22 cellular contexts compared by ENCODE assay signal in genomic region chr12:94856324-94856723, GRCh38.
DNase-seq lines count a peak whose midpoint lies in the region; ATAC-seq, FAIRE-seq and TF ChIP-seq lines count a peak whose summit lies in the region.
"Had no signal": no experiment of that assay in that cellular context is flagged by ENCODE, and none has a peak within 500 bp of the region (broad histone marks: within the 10 kb centered on the region; RNA-seq: fewer than 3 reads in every experiment).

No MANE protein-coding gene starts in this region.

- peaks cover 6% of the 10 kb centered on the region for H3K4me1 Mint-ChIP-seq in stimulated activated naive CD8-positive, alpha-beta T cell treated with anti-CD3 and anti-CD28 coated beads, Interleukin-15, amount 100 ng/mL, for 72 hours

- no TSS peak for BruUV-seq in GM12878 (replicated peaks; lab: Mats Ljungman, UMichigan)

- no peak for DNase-seq in stimulated activated naive CD8-positive, alpha-beta T cell treated with anti-CD3 and anti-CD28 coated beads, Interleukin-15, Interleukin-2, amounts not matched to agents 100 U/mL and 50 U/mL, for 24 hours
- no peak for DNase-seq in stimulated activated naive CD8-positive, alpha-beta T cell treated with anti-CD3 and anti-CD28 coated beads, Interleukin-15, amount 100 ng/mL, for 72 hours
- no peak for DNase-seq in GM12878 (ENCODE audit: low read depth, low spot score)
- no peak for DNase-seq in AG08395 (ENCODE audit: low spot score)
- no peak for DNase-seq in foreskin melanocyte
- no peak for DNase-seq in stimulated activated CD4-positive, alpha-beta T cell treated with anti-CD3 and anti-CD28 coated beads, Interleukin-4, amount 100 ng/mL, for 4 hours
- DNase-seq: 8988T; ACHN; Caco-2; CD4-positive, CD25-positive, alpha-beta regulatory T cell; CD8-positive, alpha-beta T cell; DMS153; DND-41; GOT3; HFFc6 had no signal

- peaks cover 87% of the 10 kb centered on the region for H3K79me2 ChIP-seq in GM12878 (ENCODE audit: control insufficient read depth, insufficient read depth, low read length)

- TF ChIP-seq RAD21 in GM12878 (IDR thresholded peaks at IDR 0.05; ENCODE audit: insufficient read depth, low read depth, low read length), result no peak

- H3K9me3 Mint-ChIP-seq in stimulated activated naive CD8-positive, alpha-beta T cell treated with anti-CD3 and anti-CD28 coated beads, Interleukin-15, amount 100 ng/mL, for 72 hours, result no peaks in the 10 kb centered on the region
- H3K9me3 Mint-ChIP-seq: CD8-positive, alpha-beta T cell; HFFc6 had no signal

- intact Hi-C loops in GM12878 (cut with micrococcal nuclease; ENCODE audit: unreplicated experiment), result no loop called here

- 73% methylated on average over 2 of the region's 2 CpGs for WGBS in GM12878 (ENCODE audit: insufficient coverage, insufficient replicate concordance, low lambda C conversion rate, missing lambda C conversion rate)
- WGBS in gastroesophageal sphincter (ENCODE audit: low coverage in 1 of 2), 2 donors, result 20 to 47% methylated on average over 2 of the region's 2 CpGs

- no peak overlapping the region for H3K4me2 ChIP-seq in GM12878 (ENCODE audit: control insufficient read depth, insufficient read depth)
- H3K4me2 ChIP-seq: A549, BLaER1 had no signal

- H3K4me3 ChIP-seq in GM12878, result no peak overlapping the region
- H3K4me3 ChIP-seq in gastroesophageal sphincter, result no peak overlapping the region
- H3K4me3 ChIP-seq: A549, BLaER1, HAP-1 had no signal

- TF ChIP-seq POLR2A in GM12878 (IDR thresholded peaks at IDR 0.05; ENCODE audit: low read depth, low read length) (no peak), gastroesophageal sphincter (IDR thresholded peaks at IDR 0.05) (no peak)

- no peak for FAIRE-seq in GM12878 (lab: Jason Lieb, UNC)
- FAIRE-seq: A549, G401.6, H54 had no signal

- no peak overlapping the region for H3K4me3 Mint-ChIP-seq in stimulated activated naive CD8-positive, alpha-beta T cell treated with anti-CD3 and anti-CD28 coated beads, Interleukin-15, amount 100 ng/mL, for 72 hours
- H3K4me3 Mint-ChIP-seq: CD4-positive, CD25-positive, alpha-beta regulatory T cell; CD8-positive, alpha-beta T cell; HFFc6 had no signal

- peak; percentile 19 for ATAC-seq in stimulated activated naive CD8-positive, alpha-beta T cell treated with anti-CD3 and anti-CD28 coated beads, Interleukin-15, Interleukin-2, amounts not matched to agents 100 U/mL and 50 U/mL, for 24 hours
- ATAC-seq in stimulated activated naive CD8-positive, alpha-beta T cell treated with anti-CD3 and anti-CD28 coated beads, Interleukin-15, amount 100 ng/mL, for 72 hours, result no peak
- ATAC-seq in GM12878, result peak; percentile 13; the same call in 1 of the 3 replicates
- ATAC-seq in gastroesophageal sphincter, result no peak
- ATAC-seq: A549; CD8-positive, alpha-beta T cell had no signal

- H3K36me3 ChIP-seq in GM12878 (ENCODE audit: control insufficient read depth in 2 of 2, insufficient read depth in 2 of 2, low read length in 1 of 2), result peaks cover 0 to 12% of the 10 kb centered on the region in 2 experiments
- no peaks in the 10 kb centered on the region for H3K36me3 ChIP-seq in gastroesophageal sphincter
- H3K36me3 ChIP-seq: BLaER1, HAP-1 had no signal

- H3K9me3 ChIP-seq in GM12878 (replicated peaks; ENCODE audit: control insufficient read depth, insufficient read depth, low read length) (peaks cover 4% of the 10 kb centered on the region; the same call in 2 of the 3 replicates), gastroesophageal sphincter (no peaks in the 10 kb centered on the region)
- H3K9me3 ChIP-seq: A549, Caco-2, HAP-1 had no signal

- no peak overlapping the region; the same call in 1 of the 2 replicates for H3K27ac ChIP-seq in GM12878 (ENCODE audit: control insufficient read depth, insufficient read depth)
- peak overlapping the region; percentile 70 to 80 (median 75) for H3K27ac ChIP-seq in gastroesophageal sphincter
- H3K27ac ChIP-seq: A549, BLaER1, C4-2B had no signal

- TF ChIP-seq CTCF in GM12878 (IDR thresholded peaks at IDR 0.05 in 2 of 3, conservative IDR thresholded peaks at IDR 0.05 in 1 of 3; ENCODE audit: control insufficient read depth in 2 of 3, extremely low read depth in 1 of 3, insufficient read depth in 1 of 3, low read depth in 3 of 3, low read length in 3 of 3) (no peak), gastroesophageal sphincter (IDR thresholded peaks at IDR 0.05) (no peak)

- TF ChIP-seq EP300 in GM12878 (IDR thresholded peaks at IDR 0.05; ENCODE audit: borderline replicate concordance in 1 of 2, control insufficient read depth in 1 of 2, low read depth in 2 of 2, low read length in 2 of 2), result no peak
- no peak for TF ChIP-seq EP300 in gastroesophageal sphincter (IDR thresholded peaks at IDR 0.05)

- no peak overlapping the region for H3K9ac ChIP-seq in GM12878 (ENCODE audit: control insufficient read depth, insufficient read depth, low read length)
- H3K9ac ChIP-seq: BLaER1 had no signal

- CTCF ChIA-PET in GM12878 (lab: Yijun Ruan, JAX), result no interaction called here

- H4K20me1 ChIP-seq in GM12878 (ENCODE audit: control insufficient read depth, insufficient read depth), result no peaks in the 10 kb centered on the region
- H4K20me1 ChIP-seq: BLaER1 had no signal

- SMC1A ChIA-PET in GM12878 (lab: Charles Lee; ENCODE audit: uncharacterized antibody, unreplicated experiment), result no interaction called here

- H3K27me3 Mint-ChIP-seq in stimulated activated naive CD8-positive, alpha-beta T cell treated with anti-CD3 and anti-CD28 coated beads, Interleukin-15, amount 100 ng/mL, for 72 hours, result peaks cover 58% of the 10 kb centered on the region

- H3K27me3 ChIP-seq in GM12878 (replicated peaks in 1 of 2; ENCODE audit: control insufficient read depth in 2 of 2, insufficient read depth in 2 of 2, low read length in 1 of 2) (no peaks in the 10 kb centered on the region), gastroesophageal sphincter (no peaks in the 10 kb centered on the region)
- H3K27me3 ChIP-seq: BLaER1 had no signal

- in situ Hi-C loops in GM12878 (cut with MboI), result no loop called here

- H2AFZ ChIP-seq in GM12878 (ENCODE audit: control insufficient read depth, low read depth, low read length), result no peak overlapping the region

- POLR2A ChIA-PET in GM12878 (lab: Charles Lee), result interaction anchor here (1.0 kb wide), 1 partner anchor 11 kb away, joined by 3 read pairs; no protein-coding TSS in a partner anchor

- RAD21 ChIA-PET in GM12878 (lab: Charles Lee; ENCODE audit: unreplicated experiment), result interaction anchor here (1.1 to 1.2 kb wide), 2 partner anchors 39 to 87 kb away, joined by 3 to 4 read pairs; no protein-coding TSS in a partner anchor

- no peak overlapping the region for H3K27ac Mint-ChIP-seq in stimulated activated naive CD8-positive, alpha-beta T cell treated with anti-CD3 and anti-CD28 coated beads, Interleukin-15, amount 100 ng/mL, for 72 hours
- H3K27ac Mint-ChIP-seq: CD4-positive, CD25-positive, alpha-beta regulatory T cell; CD8-positive, alpha-beta T cell; HFFc6 had no signal

- H3K4me1 ChIP-seq in GM12878 (ENCODE audit: control insufficient read depth, insufficient read depth, low read length) (peaks cover 14% of the 10 kb centered on the region), gastroesophageal sphincter (peaks cover 0 to 33% (median 3%) of the 10 kb centered on the region in 3 donors)
- H3K4me1 ChIP-seq: A549, BLaER1, Caco-2, HAP-1 had no signal

TF ChIP-seq in GM12878, 131 proteins besides CTCF, POLR2A, EP300 and RAD21:
- TF ChIP-seq RFX5 (IDR thresholded peaks at IDR 0.05; ENCODE audit: low read depth, low read length) (no peak), RUNX3 (IDR thresholded peaks at IDR 0.05; ENCODE audit: low read length) (no peak)

Comparison
In these comparisons a context has a peak if more than half of its experiments do, and no peak if none do; other contexts are left out.
1. ATAC-seq: peak in stimulated activated naive CD8-positive, alpha-beta T cell treated with anti-CD3 and anti-CD28 coated beads, Interleukin-15, Interleukin-2, amounts not matched to agents 100 U/mL and 50 U/mL, for 24 hours (single experiment) and GM12878 (single experiment); none in stimulated activated naive CD8-positive, alpha-beta T cell treated with anti-CD3 and anti-CD28 coated beads, Interleukin-15, amount 100 ng/mL, for 72 hours (single experiment) and gastroesophageal sphincter (single experiment).